ENCODE assay signal across 9 cellular contexts in genomic region chr17:954431-955164, GRCh38.
DNase-seq lines count a peak whose midpoint lies in the region; TF ChIP-seq lines count a peak whose summit lies in the region.
"Had no signal": no experiment of that assay in that cellular context is flagged by ENCODE, and none has a peak within 500 bp of the region (broad histone marks: within the 10 kb centered on the region; RNA-seq: fewer than 3 reads in every experiment).

No MANE protein-coding gene starts in this region.

- no peak for TF ChIP-seq CTCF in cardiac fibroblast (IDR thresholded peaks at IDR 0.05; ENCODE audit: low read depth, low read length)

- DNase-seq in HEK293T (ENCODE audit: extremely low spot score) (no peak), cardiac fibroblast (ENCODE audit: low read depth in 2 of 2) (peak; percentile 27 to 56), left kidney (ENCODE audit: low read depth, low spot score) (peak; percentile 70), smooth muscle cell of the brain vasculature (ENCODE audit: low read depth, low spot score) (peak; percentile 62), NCI-H146 treated with DMSO at 0.1 percent for 48 hours (lab: John Stamatoyannopoulos, UW; ENCODE audit: unreplicated experiment) (no peak), germinal center (ENCODE audit: low spot score) (no peak)
- DNase-seq in activated CD4-positive, alpha-beta T cell treated with anti-CD3 and anti-CD28 coated beads, Interleukin-2, amount 50 U/mL, for 1 hour = no peak
- no peak for DNase-seq in activated CD4-positive, alpha-beta T cell treated with anti-CD3 and anti-CD28 coated beads for 1 hour
- DNase-seq: central memory CD4-positive, alpha-beta T cell had no signal

- POLR2A ChIA-PET in HEK293T (lab: Yijun Ruan, JAX) = no interaction called here

- CTCF ChIA-PET in HEK293T (lab: Yijun Ruan, JAX) = no interaction called here

- no peak overlapping the region for H3K4me3 ChIP-seq in cardiac fibroblast (replicated peaks in 1 of 2; ENCODE audit: low read depth in 2 of 2, low read length in 2 of 2)

TF ChIP-seq in HEK293T, 16 proteins besides CTCF, POLR2A, EP300 and RAD21:
- no peak for TF ChIP-seq ELF4 (IDR thresholded peaks at IDR 0.05)
- TF ChIP-seq ZNF384 (IDR thresholded peaks at IDR 0.05) = peak; percentile 68; the same call in 1 of the 2 replicates
TF ChIP-seq in HEK293T: peak in this region for 1.

Comparison
In these comparisons a context has a peak if more than half of its experiments do, and no peak if none do; other contexts are left out.
1. DNase-seq: peak in cardiac fibroblast (2 of 2), left kidney (single experiment) and smooth muscle cell of the brain vasculature (single experiment); none in HEK293T (single experiment), NCI-H146 treated with DMSO at 0.1 percent for 48 hours (single experiment), activated CD4-positive, alpha-beta T cell treated with anti-CD3 and anti-CD28 coated beads, Interleukin-2, amount 50 U/mL, for 1 hour (single experiment), germinal center (single experiment) and activated CD4-positive, alpha-beta T cell treated with anti-CD3 and anti-CD28 coated beads for 1 hour (single experiment).